Comparison of ENCODE assay signal across 17 cellular contexts in genomic region chr1:157106813-157107189, GRCh38. TPM values are rescaled to one million over a fixed set of nuclear protein-coding genes. Genes with fewer than 3 reads are reported as not detected.
DNase-seq lines count a peak whose midpoint lies in the region; ATAC-seq and TF ChIP-seq lines count a peak whose summit lies in the region.
"Had no signal": no experiment of that assay in that cellular context is flagged by ENCODE, and none has a peak within 500 bp of the region (broad histone marks: within the 10 kb centered on the region; RNA-seq: fewer than 3 reads in every experiment).

No MANE protein-coding gene starts in this region.

- H3K27ac ChIP-seq in PC-9 (no peak overlapping the region), suprapubic skin (no peak overlapping the region)
- H3K27ac ChIP-seq: hepatocyte had no signal

- TF ChIP-seq EP300 in suprapubic skin (IDR thresholded peaks at IDR 0.05) = no peak

- no TSS peak for BruUV-seq in PC-9 (replicated peaks; lab: Mats Ljungman, UMichigan)

- CTCF ChIA-PET in activated CD8-positive, alpha-beta memory T cell treated with anti-CD3 and anti-CD28 coated beads, Interleukin-2, amount 10 ng/mL, durations not matched to agents 7 days and 5 days (lab: Charles Lee) = interaction anchor here (1.1 to 2.3 kb wide), 3 partner anchors 17 to 49 kb away, joined by 4 to 12 read pairs (median 8); no protein-coding TSS in a partner anchor
- CTCF ChIA-PET in PC-9 (lab: Charles Lee) = no interaction called here

- H3K27me3 ChIP-seq in PC-9 (ENCODE audit: insufficient read depth, low read depth) = no peaks in the 10 kb centered on the region
- H3K27me3 ChIP-seq in suprapubic skin = peaks cover 25% of the 10 kb centered on the region

- no peak overlapping the region for H2AFZ ChIP-seq in PC-9
- H2AFZ ChIP-seq: hepatocyte had no signal

- DNase-seq in activated CD8-positive, alpha-beta memory T cell treated with anti-CD3 and anti-CD28 coated beads, Interleukin-2, amount 10 ng/mL, durations not matched to agents 7 days and 5 days = no peak
- no peak for DNase-seq in activated CD8-positive, alpha-beta memory T cell treated with anti-CD3 and anti-CD28 coated beads, Interleukin-2, amount 50 U/mL, for 48 hours
- DNase-seq in PC-9 = no peak
- DNase-seq in islet precursor cell = peak; percentile 32
- peak; percentile 54 to 55 for DNase-seq in suprapubic skin (ENCODE audit: low spot score in 2 of 2)
- DNase-seq in stimulated activated CD8-positive, alpha-beta memory T cell treated with anti-CD3 and anti-CD28 coated beads, Interleukin-4, amount 100 ng/mL, for 48 hours = no peak
- DNase-seq in NCI-H226 = no peak
- DNase-seq: CD4-positive, alpha-beta memory T cell; DND-41; kidney glomerular epithelial cell; NCI-H1092 had no signal

- peak; percentile 20 for ATAC-seq in activated CD8-positive, alpha-beta memory T cell treated with anti-CD3 and anti-CD28 coated beads, Interleukin-2, amount 10 ng/mL, durations not matched to agents 7 days and 5 days
- ATAC-seq in GM19397 (IDR thresholded peaks at IDR 0.05; ENCODE audit: unreplicated experiment) = no peak

- H3K27ac Mint-ChIP-seq in activated CD8-positive, alpha-beta memory T cell treated with anti-CD3 and anti-CD28 coated beads, Interleukin-2, amount 10 ng/mL, durations not matched to agents 7 days and 5 days = no peak overlapping the region
- H3K27ac Mint-ChIP-seq: T-helper 2 cell treated with Interferon-gamma antibody and Interleukin-4, amounts not matched to agents 5 μg/mL and 100 μg/mL, for 36 hours had no signal

- no peaks in the 10 kb centered on the region for H4K20me1 ChIP-seq in PC-9 (ENCODE audit: insufficient read depth)

- WGBS in suprapubic skin = 58% methylated on average over 4 of the region's 6 CpGs

- H3K4me2 ChIP-seq in PC-9 = peak overlapping the region; percentile 46
- H3K4me2 ChIP-seq: hepatocyte had no signal

- TF ChIP-seq CTCF in PC-9 (conservative IDR thresholded peaks at IDR 0.05) = no peak
- TF ChIP-seq CTCF in suprapubic skin (IDR thresholded peaks at IDR 0.05) = no peak

- H3K4me3 Mint-ChIP-seq in activated CD8-positive, alpha-beta memory T cell treated with anti-CD3 and anti-CD28 coated beads, Interleukin-2, amount 10 ng/mL, durations not matched to agents 7 days and 5 days = no peak overlapping the region
- H3K4me3 Mint-ChIP-seq: CD4-positive, alpha-beta memory T cell; T-helper 2 cell treated with Interferon-gamma antibody and Interleukin-4, amounts not matched to agents 5 μg/mL and 100 μg/mL, for 36 hours had no signal

- POLR2A ChIA-PET in PC-9 (lab: Charles Lee; ENCODE audit: unreplicated experiment) = no interaction called here

- H3K4me1 ChIP-seq in PC-9 (replicated peaks; ENCODE audit: insufficient read depth) (peaks cover 11% of the 10 kb centered on the region), suprapubic skin (peaks cover 13% of the 10 kb centered on the region)

- peaks cover 12% of the 10 kb centered on the region for H3K4me1 Mint-ChIP-seq in activated CD8-positive, alpha-beta memory T cell treated with anti-CD3 and anti-CD28 coated beads, Interleukin-2, amount 10 ng/mL, durations not matched to agents 7 days and 5 days

- H3K4me3 ChIP-seq in PC-9 = no peak overlapping the region
- H3K4me3 ChIP-seq in suprapubic skin = no peak overlapping the region
- H3K4me3 ChIP-seq: hepatocyte had no signal

- no peaks in the 10 kb centered on the region for H3K9me3 Mint-ChIP-seq in activated CD8-positive, alpha-beta memory T cell treated with anti-CD3 and anti-CD28 coated beads, Interleukin-2, amount 10 ng/mL, durations not matched to agents 7 days and 5 days (ENCODE audit: low read depth)
- H3K9me3 Mint-ChIP-seq: CD4-positive, alpha-beta memory T cell; T-helper 2 cell treated with Interferon-gamma antibody and Interleukin-4, amounts not matched to agents 5 μg/mL and 100 μg/mL, for 36 hours had no signal

- H3K36me3 ChIP-seq in PC-9 (ENCODE audit: low read depth) (no peaks in the 10 kb centered on the region), suprapubic skin (no peaks in the 10 kb centered on the region)

- peaks cover 55% of the 10 kb centered on the region for H3K27me3 Mint-ChIP-seq in activated CD8-positive, alpha-beta memory T cell treated with anti-CD3 and anti-CD28 coated beads, Interleukin-2, amount 10 ng/mL, durations not matched to agents 7 days and 5 days

- TF ChIP-seq POLR2A in suprapubic skin (IDR thresholded peaks at IDR 0.05) = no peak

- no peaks in the 10 kb centered on the region; the same call in 1 of the 2 replicates for H3F3A ChIP-seq in PC-9 (ENCODE audit: insufficient read depth, low read depth)

- intact Hi-C loops in PC-9 (cut with micrococcal nuclease; ENCODE audit: unreplicated experiment) = no loop called here

- no peaks in the 10 kb centered on the region for H3K36me3 Mint-ChIP-seq in activated CD8-positive, alpha-beta memory T cell treated with anti-CD3 and anti-CD28 coated beads, Interleukin-2, amount 10 ng/mL, durations not matched to agents 7 days and 5 days
- H3K36me3 Mint-ChIP-seq: CD4-positive, alpha-beta memory T cell had no signal

- H3K9me3 ChIP-seq in PC-9 (ENCODE audit: insufficient read depth, low read depth) = no peaks in the 10 kb centered on the region
- no peaks in the 10 kb centered on the region for H3K9me3 ChIP-seq in suprapubic skin

- H3K79me2 ChIP-seq in PC-9 (ENCODE audit: low read depth) = no peaks in the 10 kb centered on the region
- H3K79me2 ChIP-seq: hepatocyte had no signal

- no peaks in the 10 kb centered on the region for H3K9me2 ChIP-seq in PC-9 (ENCODE audit: insufficient read depth)

RNA-seq across cellular contexts. Expression of gene ETV3L, which starts 7.2 kb away (rescaled TPM):
- total RNA-seq in activated CD8-positive, alpha-beta memory T cell treated with anti-CD3 and anti-CD28 coated beads, Interleukin-2, amount 10 ng/mL, durations not matched to agents 7 days and 5 days = not detected
- not detected in 2 replicates for total RNA-seq in PC-9 (2021)
- total RNA-seq in suprapubic skin = not detected
- total RNA-seq: CD4-positive, alpha-beta memory T cell; dermis microvascular lymphatic vessel endothelial cell; hepatocyte; Right ventricle myocardium inferior; temporal lobe had no signal

RNA-seq across cellular contexts. Expression of gene ETV3, which starts 31.4 kb away (rescaled TPM):
- total RNA-seq in activated CD8-positive, alpha-beta memory T cell treated with anti-CD3 and anti-CD28 coated beads, Interleukin-2, amount 10 ng/mL, durations not matched to agents 7 days and 5 days = 10 to 100 TPM; 27.8 to 32.8 TPM
- 22.1 and 26.2 TPM in 2 replicates for total RNA-seq in PC-9 (2021)
- total RNA-seq in suprapubic skin = 10 to 100 TPM; 88.9 to 93.6 (median 90.9) TPM

Comparison
In these comparisons a context has a peak if more than half of its experiments do, and no peak if none do; other contexts are left out.
1. DNase-seq: peak in islet precursor cell (single experiment) and suprapubic skin (2 of 2); none in activated CD8-positive, alpha-beta memory T cell treated with anti-CD3 and anti-CD28 coated beads, Interleukin-2, amount 10 ng/mL, durations not matched to agents 7 days and 5 days (single experiment), activated CD8-positive, alpha-beta memory T cell treated with anti-CD3 and anti-CD28 coated beads, Interleukin-2, amount 50 U/mL, for 48 hours (single experiment), PC-9 (0 of 2), stimulated activated CD8-positive, alpha-beta memory T cell treated with anti-CD3 and anti-CD28 coated beads, Interleukin-4, amount 100 ng/mL, for 48 hours (single experiment) and NCI-H226 (single experiment).